Comparison of ENCODE assay signal across 8 cellular contexts in the genomic region with DNA sequence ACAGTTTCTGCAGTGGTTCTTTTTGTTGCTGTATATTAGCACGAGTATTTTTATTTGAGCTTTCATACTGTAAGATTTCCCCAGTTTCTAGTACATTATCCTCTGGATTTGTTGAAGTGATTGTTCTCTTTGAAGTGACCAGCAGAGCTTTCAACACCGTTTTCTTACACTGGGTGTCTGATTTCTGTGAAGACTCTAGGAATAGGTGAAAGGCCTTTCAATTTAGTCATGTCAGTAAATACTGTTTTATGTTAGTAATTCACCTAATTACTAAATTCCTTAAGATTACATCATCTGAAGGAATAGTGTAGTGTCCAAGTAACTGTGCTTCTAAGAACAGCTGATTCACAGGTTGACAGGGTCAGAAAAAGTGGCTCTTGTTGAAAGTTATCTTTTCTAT. TPM values are rescaled to one million over a fixed set of nuclear protein-coding genes. Genes with fewer than 3 reads are reported as not detected.
A peak's percentile ranks its signal among the peaks of the same experiment; 100 is the strongest.
DNase-seq lines count a peak whose midpoint lies in the region; ATAC-seq and TF ChIP-seq lines count a peak whose summit lies in the region.

No MANE protein-coding gene starts in this region.

- 0 to 7% methylated on average over 1 to 2 of the region's 2 CpGs for WGBS in ectodermal cell, 2 experiments

- H3K4me3 ChIP-seq in DOHH2 (ENCODE audit: low read length): peak overlapping the region; percentile 80
- peak overlapping the region; percentile 91 for H3K4me3 ChIP-seq in NT2/D1 (ENCODE audit: insufficient read length, low read depth)
- peak overlapping the region; percentile 78 for H3K4me3 ChIP-seq in ectodermal cell (ENCODE audit: insufficient read depth, low read depth, low read length)

- peaks cover 11% of the 10 kb centered on the region for H3K36me3 Mint-ChIP-seq in neural crest cell (ENCODE audit: low read depth)

- H3K9me3 Mint-ChIP-seq in neural crest cell: peaks cover 12% of the 10 kb centered on the region

- TF ChIP-seq CTCF in DOHH2 (IDR thresholded peaks at IDR 0.05; ENCODE audit: low read depth, low read length, poor library complexity, severe bottlenecking) (no peak), neural crest cell (conservative IDR thresholded peaks at IDR 0.05) (no peak)

- H3K4me1 Mint-ChIP-seq in neural crest cell: peaks cover 34% of the 10 kb centered on the region

- H3K4me3 Mint-ChIP-seq in neural crest cell: peak overlapping the region; percentile 89

- DNase-seq in NT2/D1 (ENCODE audit: low read depth, low spot score): no peak
- DNase-seq in neural crest cell (ENCODE audit: low read depth, low spot score): no peak
- DNase-seq in sciatic nerve (ENCODE audit: low spot score): no peak
- DNase-seq in NCI-H1105 treated with DMSO at 0.1 percent for 48 hours (lab: John Stamatoyannopoulos, UW): no peak
- DNase-seq in NCI-H748 (lab: John Stamatoyannopoulos, UW; ENCODE audit: unreplicated experiment): no peak

- intact Hi-C loops in sciatic nerve (cut with DNase I): no loop called here

- no peaks in the 10 kb centered on the region for H3K9me3 ChIP-seq in DOHH2 (ENCODE audit: control insufficient read depth, insufficient read depth, low read length)
- peaks cover 2% of the 10 kb centered on the region; the same call in 1 of the 2 replicates for H3K9me3 ChIP-seq in NT2/D1 (ENCODE audit: insufficient read depth, low read length)
- H3K9me3 ChIP-seq in ectodermal cell (ENCODE audit: control insufficient read depth, low read length): no peaks in the 10 kb centered on the region

- no peaks in the 10 kb centered on the region for H3F3A ChIP-seq in DOHH2 (ENCODE audit: control insufficient read depth, insufficient read depth)

- peak overlapping the region; percentile 96 for H3K9ac ChIP-seq in NT2/D1 (ENCODE audit: insufficient read length, low read depth)

- H3K27me3 Mint-ChIP-seq in neural crest cell (ENCODE audit: low read depth): peaks cover 2% of the 10 kb centered on the region

- H3K4me2 ChIP-seq in DOHH2 (ENCODE audit: low read length): peak overlapping the region; percentile 80

- H3K4me1 ChIP-seq in DOHH2 (ENCODE audit: control insufficient read depth, low read length) (peaks cover 33% of the 10 kb centered on the region), NT2/D1 (ENCODE audit: insufficient read depth, insufficient read length) (no peaks in the 10 kb centered on the region), ectodermal cell (ENCODE audit: control insufficient read depth, insufficient read depth, low read length) (peaks cover 3% of the 10 kb centered on the region)

- H3K27ac ChIP-seq in DOHH2 (ENCODE audit: low read depth, low read length) (no peak overlapping the region), ectodermal cell (ENCODE audit: insufficient read depth, low read depth, low read length, poor library complexity, severe bottlenecking) (no peak overlapping the region)

- H3K27ac Mint-ChIP-seq in neural crest cell (ENCODE audit: unreplicated experiment): peak overlapping the region; percentile 48

- peaks cover 73% of the 10 kb centered on the region for H3K79me2 ChIP-seq in DOHH2 (ENCODE audit: control insufficient read depth, low read length)

- H3K36me3 ChIP-seq in DOHH2 (ENCODE audit: control insufficient read depth, low read length) (peaks cover 18% of the 10 kb centered on the region), NT2/D1 (ENCODE audit: insufficient read depth, insufficient read length, low read length) (no peaks in the 10 kb centered on the region), ectodermal cell (ENCODE audit: control insufficient read depth, insufficient read depth, low read length) (no peaks in the 10 kb centered on the region)

- H3K9me2 ChIP-seq in DOHH2 (replicated peaks; ENCODE audit: control insufficient read depth, low read length): no peaks in the 10 kb centered on the region

- H4K20me1 ChIP-seq in DOHH2 (ENCODE audit: control insufficient read depth, insufficient read depth, low read depth, low read length): peaks cover 23% of the 10 kb centered on the region

- ATAC-seq in sciatic nerve (no peak), HG03520 (IDR thresholded peaks at IDR 0.05; ENCODE audit: unreplicated experiment) (no peak)

- H3K27me3 ChIP-seq in DOHH2 (ENCODE audit: control insufficient read depth, low read length) (no peaks in the 10 kb centered on the region), NT2/D1 (ENCODE audit: insufficient read depth, insufficient read length) (no peaks in the 10 kb centered on the region), ectodermal cell (ENCODE audit: control insufficient read depth, insufficient read depth, low read length, poor library complexity, severe bottlenecking) (no peaks in the 10 kb centered on the region)

RNA-seq across cellular contexts. Expression of a gene that starts 2.3 kb away (rescaled TPM):
- 48.8 TPM for polyA plus RNA-seq in ectodermal cell (2013, experiment 1 of 4)
- polyA plus RNA-seq in ectodermal cell (2013, experiment 2 of 4): 49.7 TPM
- polyA plus RNA-seq in ectodermal cell (2013, experiment 3 of 4): 36.0 TPM
- 38.5 TPM for polyA plus RNA-seq in ectodermal cell (2013, experiment 4 of 4)
- total RNA-seq in neural crest cell (37.4 and 42.3 TPM in 2 replicates), sciatic nerve (50.9 TPM)
